In genomic region chr6:166900956-166901607, GRCh38 we compare ENCODE assay signal across 26 cellular contexts. TPM values are rescaled to one million over a fixed set of nuclear protein-coding genes. Genes with fewer than 3 reads are reported as not detected.
DNase-seq lines count a peak whose midpoint lies in the region; ATAC-seq, FAIRE-seq and TF ChIP-seq lines count a peak whose summit lies in the region.
"Had no signal": no experiment of that assay in that cellular context is flagged by ENCODE, and none has a peak within 500 bp of the region (broad histone marks: within the 10 kb centered on the region; RNA-seq: fewer than 3 reads in every experiment).

No MANE protein-coding gene starts in this region.

- H2AK5ac ChIP-seq in H1 (ENCODE audit: low read depth, low read length) = 0 out of 2 replicates have a peak overlapping the region, but pooled peaks have one; percentile 6

- no peaks in the 10 kb centered on the region for H3K4me1 ChIP-seq in Caco-2
- peaks cover 2 to 9% (median 6%) of the 10 kb centered on the region in 4 experiments for H3K4me1 ChIP-seq in H1 (replicated peaks in 1 of 4; ENCODE audit: control insufficient read depth in 3 of 4, insufficient read depth in 4 of 4, low read length in 3 of 4)

- H3K4ac ChIP-seq in H1 (replicated peaks; ENCODE audit: insufficient read length, low read depth, low read length) = no peak overlapping the region

- no peak overlapping the region for H3K4me3 Mint-ChIP-seq in Caco-2 (ENCODE audit: unreplicated experiment)
- H3K4me3 Mint-ChIP-seq in neural crest cell = no peak overlapping the region
- peak overlapping the region in 1 of 2 donors; percentile 21 for H3K4me3 Mint-ChIP-seq in CD14-positive monocyte

- H3K36me3 Mint-ChIP-seq in Caco-2 (ENCODE audit: insufficient read depth, unreplicated experiment) (no peaks in the 10 kb centered on the region), neural crest cell (ENCODE audit: low read depth) (peaks cover 6% of the 10 kb centered on the region), CD14-positive monocyte (peaks cover 0 to 11% of the 10 kb centered on the region in 2 donors)

- no peak overlapping the region for H3K4me3 ChIP-seq in Caco-2 (ENCODE audit: low read depth, low read length)
- H3K4me3 ChIP-seq in H1 (ENCODE audit: extremely low read depth in 1 of 4, insufficient read depth in 2 of 4, low read depth in 3 of 4, low read length in 4 of 4) = no peak overlapping the region
- H3K4me3 ChIP-seq: BLaER1 treated with 17β-estradiol and CSF1 and Interleukin-3, amounts not matched to agents 10 nM and 100 nM; PC-9 had no signal

- no peak for ATAC-seq in HG02884 (IDR thresholded peaks at IDR 0.05; ENCODE audit: unreplicated experiment)

- H2BK5ac ChIP-seq in H1 (ENCODE audit: low read depth, low read length) = no peak overlapping the region; the same call in 1 of the 2 replicates

- H4K20me1 ChIP-seq in H1 (replicated peaks in 1 of 2; ENCODE audit: control insufficient read depth in 1 of 2, insufficient read depth in 2 of 2, low read length in 2 of 2) = no peaks in the 10 kb centered on the region

- H3K27me3 Mint-ChIP-seq in Caco-2 (ENCODE audit: insufficient read depth, unreplicated experiment) (peaks cover 24% of the 10 kb centered on the region), neural crest cell (ENCODE audit: low read depth) (peaks cover 2% of the 10 kb centered on the region), CD14-positive monocyte (ENCODE audit: low read depth in 3 of 3) (peaks cover 0 to 8% (median 6%) of the 10 kb centered on the region in 3 donors)
- H3K27me3 Mint-ChIP-seq: CD4-positive, alpha-beta memory T cell had no signal

- no peak overlapping the region for H2BK12ac ChIP-seq in H1 (ENCODE audit: low read depth, low read length)

- no peak overlapping the region for H3K23ac ChIP-seq in H1 (ENCODE audit: insufficient read length)

- no peak overlapping the region for H3K4me2 ChIP-seq in H1 (ENCODE audit: insufficient read depth in 1 of 2, low read depth in 2 of 2, low read length in 2 of 2)
- H3K4me2 ChIP-seq: BLaER1 treated with 17β-estradiol and CSF1 and Interleukin-3, amounts not matched to agents 10 nM and 100 nM; PC-9 had no signal

- no peaks in the 10 kb centered on the region for H3K79me2 ChIP-seq in H1 (ENCODE audit: control insufficient read depth in 1 of 2, insufficient read depth in 2 of 2, low read length in 2 of 2)

- no peak overlapping the region for H3K56ac ChIP-seq in H1 (replicated peaks; ENCODE audit: insufficient read length, low read depth, low read length)

- H3K14ac ChIP-seq in H1 (ENCODE audit: insufficient read length) = no peak overlapping the region

- no peaks in the 10 kb centered on the region for H3K9me3 ChIP-seq in Caco-2
- H3K9me3 ChIP-seq in H1 (ENCODE audit: insufficient read depth in 2 of 2, low read depth in 1 of 2, low read length in 1 of 2) = no peaks in the 10 kb centered on the region
- H3K9me3 ChIP-seq: BLaER1 treated with 17β-estradiol and CSF1 and Interleukin-3, amounts not matched to agents 10 nM and 100 nM had no signal

- peak overlapping the region; percentile 36 for H4K91ac ChIP-seq in H1 (replicated peaks; ENCODE audit: insufficient read length, low read length)

- no peaks in the 10 kb centered on the region for H3K27me3 ChIP-seq in Caco-2 (replicated peaks; ENCODE audit: control insufficient read depth, insufficient read depth, low read length)
- H3K27me3 ChIP-seq in H1 (replicated peaks in 1 of 4; ENCODE audit: control insufficient read depth in 3 of 4, extremely low read depth in 1 of 4, insufficient read depth in 3 of 4, low read length in 3 of 4) = no peaks in the 10 kb centered on the region; a peak in 1 of 7 replicates
- H3K27me3 ChIP-seq: BLaER1 treated with 17β-estradiol and CSF1 and Interleukin-3, amounts not matched to agents 10 nM and 100 nM had no signal

- H3K23me2 ChIP-seq in H1 (ENCODE audit: low read depth, low read length) = no peaks in the 10 kb centered on the region

- TF ChIP-seq CTCF in Caco-2 (IDR thresholded peaks at IDR 0.05; ENCODE audit: insufficient read depth in 1 of 2, low read depth in 1 of 2, low read length in 1 of 2, severe bottlenecking in 1 of 2, unreplicated experiment in 1 of 2) (no peak), GM13976 (IDR thresholded peaks at IDR 0.05; ENCODE audit: borderline replicate concordance, control extremely low read depth, extremely low read depth, insufficient read depth, missing control alignments) (no peak), H1 (IDR thresholded peaks at IDR 0.05; ENCODE audit: control extremely low read depth in 1 of 3, insufficient read depth in 1 of 3, low read depth in 1 of 3, low read length in 3 of 3) (no peak), neural crest cell (conservative IDR thresholded peaks at IDR 0.05) (no peak), RWPE1 (conservative IDR thresholded peaks at IDR 0.05; ENCODE audit: low read depth) (no peak), CD14-positive monocyte (IDR thresholded peaks at IDR 0.05) (no peak)

- no peak overlapping the region for H2AFZ ChIP-seq in H1 (ENCODE audit: low read length)
- H2AFZ ChIP-seq: PC-9 had no signal

- no peak for TF ChIP-seq RAD21 in H1 (IDR thresholded peaks at IDR 0.05 in 1 of 2, conservative IDR thresholded peaks at IDR 0.05 in 1 of 2; ENCODE audit: low read depth in 2 of 2, low read length in 2 of 2)

- H3K79me1 ChIP-seq in H1 (ENCODE audit: low read depth, low read length) = no peaks in the 10 kb centered on the region

- FAIRE-seq in H1 (lab: Jason Lieb, UNC) = no peak
- FAIRE-seq: A204.1, GM18507 had no signal

- CTCF ChIA-PET in Caco-2 (lab: Charles Lee) = no interaction called here
- CTCF ChIA-PET in H1 (lab: Charles Lee; ENCODE audit: partially characterized antibody) = no interaction called here
- CTCF ChIA-PET in RWPE1 (lab: Yijun Ruan, JAX) = no interaction called here

- H2BK20ac ChIP-seq in H1 (ENCODE audit: low read length) = no peak overlapping the region

- intact Hi-C loops in Caco-2 (cut with micrococcal nuclease; ENCODE audit: unreplicated experiment) = no loop called here
- intact Hi-C loops in CD14-positive monocyte (cut with micrococcal nuclease) = no loop called here

- H2BK15ac ChIP-seq in H1 (ENCODE audit: low read length) = 0 out of 2 replicates have a peak overlapping the region, but pooled peaks have one; percentile 61

- H3K27ac Mint-ChIP-seq in Caco-2 (ENCODE audit: unreplicated experiment) (peak overlapping the region; percentile 59), neural crest cell (ENCODE audit: unreplicated experiment) (peak overlapping the region; percentile 27), CD14-positive monocyte (peak overlapping the region in 1 of 7 donors; percentile 15)

- H3K36me3 ChIP-seq in Caco-2 (ENCODE audit: control insufficient read depth, insufficient read depth, low read length) (no peaks in the 10 kb centered on the region), H1 (ENCODE audit: control insufficient read depth in 2 of 4, insufficient read depth in 4 of 4, low read length in 3 of 4) (no peaks in the 10 kb centered on the region)

- no peak overlapping the region for H3K9ac ChIP-seq in H1 (replicated peaks in 1 of 4; ENCODE audit: extremely low read depth in 1 of 4, low read depth in 3 of 4, low read length in 3 of 4)
- H3K9ac ChIP-seq: BLaER1 treated with 17β-estradiol and CSF1 and Interleukin-3, amounts not matched to agents 10 nM and 100 nM had no signal

- TF ChIP-seq EP300 in H1 (IDR thresholded peaks at IDR 0.05; ENCODE audit: borderline replicate concordance in 1 of 2, low read depth in 2 of 2, low read length in 2 of 2) = no peak

- H3K4me1 Mint-ChIP-seq in Caco-2 (ENCODE audit: low read depth, unreplicated experiment) = no peaks in the 10 kb centered on the region
- H3K4me1 Mint-ChIP-seq in neural crest cell = peaks cover 21% of the 10 kb centered on the region
- peaks cover 2% of the 10 kb centered on the region for H3K4me1 Mint-ChIP-seq in CD14-positive monocyte

- no peak overlapping the region for H2BK120ac ChIP-seq in H1 (replicated peaks; ENCODE audit: low read depth, low read length)

- H3K18ac ChIP-seq in H1 (ENCODE audit: extremely low read depth, low read length) = no peak overlapping the region

- no peak overlapping the region for H3K27ac ChIP-seq in H1 (ENCODE audit: low read depth, low read length)
- H3K27ac ChIP-seq in RWPE1 = no peak overlapping the region
- H3K27ac ChIP-seq: BLaER1 treated with 17β-estradiol and CSF1 and Interleukin-3, amounts not matched to agents 10 nM and 100 nM; HL-60; PC-9 had no signal

- no peak for TF ChIP-seq POLR2A in H1 (IDR thresholded peaks at IDR 0.05; ENCODE audit: control extremely low read depth in 1 of 2, low read depth in 2 of 2, low read length in 2 of 2)

- no peak overlapping the region for H4K8ac ChIP-seq in H1 (ENCODE audit: extremely low read depth, insufficient read depth, low read length)

- H3K9me3 Mint-ChIP-seq in Caco-2 (ENCODE audit: unreplicated experiment) (peaks cover 37% of the 10 kb centered on the region), neural crest cell (no peaks in the 10 kb centered on the region), CD14-positive monocyte (peaks cover 15 to 28% (median 24%) of the 10 kb centered on the region in 7 donors)

- BruUV-seq in Caco-2 (replicated peaks; lab: Mats Ljungman, UMichigan) = no TSS peak

- no peak overlapping the region for H4K5ac ChIP-seq in H1 (ENCODE audit: insufficient read length, low read depth, low read length)

- DNase-seq in Caco-2 = no peak
- peak; percentile 22 for DNase-seq in GM13976 (ENCODE audit: low spot score)
- no peak for DNase-seq in H1 (ENCODE audit: low read depth in 1 of 2, low spot score in 2 of 2)
- DNase-seq in neural crest cell (ENCODE audit: low read depth, low spot score) = no peak
- DNase-seq in RWPE1 (ENCODE audit: low spot score) = no peak
- DNase-seq in CD14-positive monocyte (ENCODE audit: low spot score) = no peak
- DNase-seq: AML-193; CD4-positive, alpha-beta memory T cell; COR-L47; DMS 273 treated with DMSO at 0.1 percent for 48 hours; DMS79 treated with DMSO at 0.1 percent for 48 hours; HCEC 1CT; NCI-H1092; NCI-H1417 treated with DMSO at 0.1 percent for 48 hours; NCI-H187; NCI-H2081 treated with DMSO at 0.1 percent for 48 hours; NCI-H2171; NCI-H226; NCI-H510A; PC-9; SHP77 had no signal

- WGBS in H1 (ENCODE audit: extremely low coverage in 1 of 2, insufficient coverage in 1 of 2, insufficient read length in 1 of 2, insufficient replicate concordance in 2 of 2, low coverage in 1 of 2, low lambda C conversion rate in 2 of 2, missing lambda C conversion rate in 1 of 2), 2 experiments = 91% methylated on average over 53 of the region's 53 CpGs; no CpG with 5 or more reads in 1 of the 2 experiments

- POLR2A ChIA-PET in Caco-2 (lab: Charles Lee) = no interaction called here
- POLR2A ChIA-PET in H1 (lab: Charles Lee; ENCODE audit: partially characterized antibody) = no interaction called here
- POLR2A ChIA-PET in RWPE1 (lab: Yijun Ruan, JAX; ENCODE audit: low non-redundant PET) = no interaction called here

- in situ Hi-C loops in GM13976 (cut with MboI; ENCODE audit: low sequenced_read_pairs, unreplicated experiment) = no loop called here

RNA-seq across cellular contexts. Expression of gene RNASET2, which starts 55.3 kb away (rescaled TPM):
- total RNA-seq in Caco-2 (2022) (45.5 and 59.1 TPM in 2 replicates), neural crest cell (15.3 and 17.7 TPM in 2 replicates)
- total RNA-seq in H1 (2021; fragmentation: NEBNext Ultra II Directional; extraction: Animal tissue kit (Norgen Biotek cat#: 25700)) = 20.8 and 22.9 TPM in 2 replicates
- polyA plus RNA-seq in H1 (2011; rRNA removed) (15.7 and 20.0 TPM in 2 replicates), CD14-positive monocyte (100 to 1,000 TPM; 493 to 562 TPM)
- polyA plus RNA-seq in H1 (2011; cell fraction: cytosol; rRNA removed) = 25.0 TPM
- polyA plus RNA-seq in H1 (2011; cell fraction: nucleus; rRNA removed) = 20.2 TPM
- 16.6 to 23.1 TPM (median 19.5 TPM) in 4 replicates for polyA plus RNA-seq in H1 (2012, experiment 1 of 2)
- 22.5 TPM for polyA plus RNA-seq in H1 (2012, experiment 2 of 2)
- 23.2 TPM for polyA plus RNA-seq in H1 (2013, experiment 1 of 2)
- polyA plus RNA-seq in H1 (2013, experiment 2 of 2) = 22.2 TPM
- 8.1 and 12.3 TPM in 2 replicates for polyA minus RNA-seq in H1 (2011; rRNA and poly(A)+ RNA removed)
- 9.6 TPM for polyA minus RNA-seq in H1 (2011; cell fraction: cytosol; rRNA and poly(A)+ RNA removed)
- polyA minus RNA-seq in H1 (2011; cell fraction: nucleus; rRNA and poly(A)+ RNA removed) = 11.1 TPM
